1 cellular context compared by ENCODE assay signal in genomic region chr3:102400766-102401165, GRCh38.
A peak's percentile ranks its signal among the peaks of the same experiment; 100 is the strongest.
TF ChIP-seq lines count a peak whose summit lies in the region.

No MANE protein-coding gene starts in this region.

TF ChIP-seq in HCT116, 20 proteins besides CTCF, POLR2A, EP300 and RAD21 (continued from another document):
- TF ChIP-seq SIN3A (IDR thresholded peaks at IDR 0.05; ENCODE audit: low read depth) (no peak; the same call in 1 of the 2 replicates), ZBTB33 (IDR thresholded peaks at IDR 0.05; ENCODE audit: extremely low read depth, insufficient replicate concordance, low read length) (no peak), ZNF274 (IDR thresholded peaks at IDR 0.05; ENCODE audit: low read depth, low read length) (no peak), JUND (IDR thresholded peaks at IDR 0.05) (peak; percentile 56), TCF7L2 (IDR thresholded peaks at IDR 0.05; ENCODE audit: borderline replicate concordance, extremely low read depth, insufficient read depth, insufficient read length) (no peak), MAX (IDR thresholded peaks at IDR 0.05) (0 out of 2 replicates have a peak, but pooled peaks have one; percentile 34), ELF1 (IDR thresholded peaks at IDR 0.05; ENCODE audit: borderline replicate concordance, low read depth) (no peak; the same call in 1 of the 2 replicates), EZH2 (IDR thresholded peaks at IDR 0.05) (no peak), YY1 (IDR thresholded peaks at IDR 0.05; ENCODE audit: extremely low read depth, insufficient replicate concordance, low read depth, low read length) (no peak), EGR1 (IDR thresholded peaks at IDR 0.05; ENCODE audit: low read depth) (no peak)
